In the genomic region with DNA sequence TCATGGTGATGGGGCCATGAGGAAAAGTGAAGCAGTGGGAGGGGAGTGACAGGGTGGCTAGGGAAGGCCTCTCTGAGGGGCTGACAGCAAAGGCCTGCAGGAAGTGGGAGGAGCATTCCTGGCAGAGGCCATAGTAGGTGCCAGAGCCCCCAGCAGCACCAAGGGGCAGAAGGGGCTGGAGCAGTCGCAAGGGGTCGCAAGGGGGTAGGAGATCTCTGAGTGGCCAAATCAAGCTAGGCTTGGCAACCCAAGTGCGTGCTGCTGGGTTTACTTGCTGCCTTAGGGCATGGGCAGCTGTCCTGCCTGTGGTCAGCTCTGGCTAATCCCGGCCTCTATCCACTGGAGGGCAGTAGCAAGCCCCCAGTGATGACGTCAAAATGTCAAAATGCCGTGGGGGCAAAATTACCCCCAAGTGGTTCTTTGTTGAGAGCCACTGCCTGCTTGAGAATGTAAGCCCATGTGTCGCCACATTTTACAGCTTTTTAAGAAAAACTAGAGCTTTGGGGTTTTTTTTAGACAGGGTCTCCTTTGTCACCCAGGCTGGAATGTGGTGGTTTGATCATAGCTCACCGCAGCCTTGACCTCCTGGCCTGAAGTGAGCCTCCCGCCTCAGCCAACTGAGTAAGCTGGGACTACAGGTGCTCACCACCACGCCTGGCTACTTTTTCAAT, we compare ENCODE assay signal across 8 cellular contexts. TPM values are rescaled to one million over a fixed set of nuclear protein-coding genes. Genes with fewer than 3 reads are reported as not detected.
A peak's percentile ranks its signal among the peaks of the same experiment; 100 is the strongest.
DNase-seq lines count a peak whose midpoint lies in the region; ATAC-seq and TF ChIP-seq lines count a peak whose summit lies in the region.

No MANE protein-coding gene starts in this region.

- H3K36me3 ChIP-seq in esophagus (ENCODE audit: control insufficient read depth in 2 of 2, insufficient read depth in 2 of 2, low read length in 1 of 2) = peaks cover 6 to 44% of the 10 kb centered on the region in 2 donors
- peaks cover 27 to 67% of the 10 kb centered on the region in 2 donors for H3K36me3 ChIP-seq in neuronal stem cell (replicated peaks in 1 of 2; ENCODE audit: control insufficient read depth in 2 of 2, insufficient read depth in 2 of 2, low read length in 2 of 2)

- no peak overlapping the region for H2BK5ac ChIP-seq in neuronal stem cell (ENCODE audit: low read length)

- no peak overlapping the region for H2AFZ ChIP-seq in neuronal stem cell (ENCODE audit: low read length)

- TF ChIP-seq CTCF in 22Rv1 (IDR thresholded peaks at IDR 0.05) (peak; percentile 64), GM12865 (IDR thresholded peaks at IDR 0.05; ENCODE audit: insufficient read depth, low read depth, low read length, missing control alignments) (peak; percentile 49)

- peak; percentile 50 for DNase-seq in GM12865 (ENCODE audit: low read depth)
- peak; percentile 42 for DNase-seq in SK-N-DZ (ENCODE audit: low spot score)
- DNase-seq in neuronal stem cell (ENCODE audit: low spot score) = peak; percentile 51
- DNase-seq in NCI-H1694 (lab: John Stamatoyannopoulos, UW) = no peak
- no peak for DNase-seq in activated CD8-positive, alpha-beta memory T cell treated with anti-CD3 and anti-CD28 coated beads for 24 hours

- H3K4me3 ChIP-seq in GM12865 (ENCODE audit: low read depth, low read length) (no peak overlapping the region), esophagus (ENCODE audit: low read depth in 1 of 2, low read length in 2 of 2) (no peak overlapping the region), neuronal stem cell (ENCODE audit: low read length in 2 of 2) (no peak overlapping the region)

- no peak overlapping the region for H3K14ac ChIP-seq in neuronal stem cell (ENCODE audit: low read length)

- H3K4me2 ChIP-seq in neuronal stem cell (ENCODE audit: insufficient read depth, low read length, poor library complexity, severe bottlenecking) = no peak overlapping the region

- no peaks in the 10 kb centered on the region for H3K9me3 ChIP-seq in esophagus (ENCODE audit: control insufficient read depth in 2 of 2, insufficient read depth in 1 of 2, low read depth in 1 of 2, low read length in 1 of 2)
- H3K9me3 ChIP-seq in neuronal stem cell (replicated peaks in 1 of 2; ENCODE audit: control insufficient read depth in 2 of 2, insufficient read depth in 1 of 2, low read depth in 1 of 2, low read length in 2 of 2) = peaks cover 0 to 2% of the 10 kb centered on the region in 2 donors

- no peak overlapping the region for H4K8ac ChIP-seq in neuronal stem cell (ENCODE audit: low read depth, low read length)

- no peak overlapping the region for H3K18ac ChIP-seq in neuronal stem cell (ENCODE audit: low read length)

- H3K27ac ChIP-seq in 22Rv1 (no peak overlapping the region), esophagus (ENCODE audit: low read depth in 2 of 2, low read length in 1 of 2) (peak overlapping the region; percentile 2 to 17), neuronal stem cell (replicated peaks; ENCODE audit: low read length) (no peak overlapping the region)

- no peak overlapping the region for H3K4ac ChIP-seq in neuronal stem cell (ENCODE audit: low read length)

- no peak overlapping the region for H2BK12ac ChIP-seq in neuronal stem cell (ENCODE audit: low read length)

- peaks cover 2 to 24% of the 10 kb centered on the region in 2 donors for H3K4me1 ChIP-seq in esophagus (ENCODE audit: control insufficient read depth in 2 of 2, insufficient read depth in 2 of 2, low read length in 1 of 2)
- H3K4me1 ChIP-seq in neuronal stem cell (ENCODE audit: control insufficient read depth in 2 of 2, insufficient read depth in 1 of 2, low read depth in 1 of 2, low read length in 2 of 2) = peaks cover 23 to 31% of the 10 kb centered on the region in 2 donors

- H3K79me1 ChIP-seq in neuronal stem cell (ENCODE audit: low read depth, low read length) = peaks cover 2% of the 10 kb centered on the region

- no peak overlapping the region for H3K9ac ChIP-seq in neuronal stem cell (ENCODE audit: low read depth, low read length, poor library complexity)

- no peak for ATAC-seq in GM21529 (IDR thresholded peaks at IDR 0.05; ENCODE audit: unreplicated experiment)

- no peak overlapping the region for H2BK15ac ChIP-seq in neuronal stem cell (ENCODE audit: low read length)

- no peak overlapping the region for H2AK5ac ChIP-seq in neuronal stem cell (ENCODE audit: low read depth, low read length)

- no peak overlapping the region for H3K23ac ChIP-seq in neuronal stem cell (ENCODE audit: low read depth, low read length, poor library complexity)

- WGBS in esophagus, 2 donors = 61 to 68% methylated on average over 10 of the region's 10 CpGs
- WGBS in neuronal stem cell (ENCODE audit: extremely low coverage in 2 of 2, insufficient read length in 2 of 2, insufficient replicate concordance in 1 of 2), 2 donors = no CpG with 5 or more reads among the region's 10 CpGs

- H3K27me3 ChIP-seq in esophagus (ENCODE audit: control insufficient read depth in 1 of 2, insufficient read depth in 2 of 2, low read length in 2 of 2) (no peaks in the 10 kb centered on the region), neuronal stem cell (ENCODE audit: control insufficient read depth in 3 of 3, insufficient read depth in 3 of 3, low read depth in 1 of 3, low read length in 3 of 3) (peaks cover 0 to 7% (median 0%) of the 10 kb centered on the region in 3 experiments)

- H4K91ac ChIP-seq in neuronal stem cell (ENCODE audit: low read depth, low read length, poor library complexity) = no peak overlapping the region

- no peak overlapping the region for H2BK120ac ChIP-seq in neuronal stem cell (ENCODE audit: low read depth, low read length)

RNA-seq across cellular contexts. Expression of a gene that starts 11.8 kb away (rescaled TPM):
- 7.1 and 8.5 TPM in 2 replicates for polyA plus RNA-seq in SK-N-DZ (2014; cell fraction: cytosol; rRNA removed)
- 5.3 and 5.6 TPM in 2 replicates for polyA plus RNA-seq in SK-N-DZ (2014; cell fraction: nucleus; rRNA removed)
- 10 to 100 TPM; 12.2 to 14.0 TPM for polyA plus RNA-seq in esophagus
- 21.6 TPM for polyA plus RNA-seq in neuronal stem cell (2013, experiment 1 of 2)
- polyA plus RNA-seq in neuronal stem cell (2013, experiment 2 of 2) = 20.9 TPM

RNA-seq across cellular contexts. Expression of a gene that starts 32.0 kb away (rescaled TPM):
- 6.3 and 8.1 TPM in 2 replicates for polyA plus RNA-seq in SK-N-DZ (2014; cell fraction: cytosol; rRNA removed)
- 1.8 and 9.6 TPM in 2 replicates for polyA plus RNA-seq in SK-N-DZ (2014; cell fraction: nucleus; rRNA removed)
- 10 to 100 TPM; 16.2 to 77.1 TPM for polyA plus RNA-seq in esophagus
- 6.1 TPM for polyA plus RNA-seq in neuronal stem cell (2013, experiment 1 of 2)
- polyA plus RNA-seq in neuronal stem cell (2013, experiment 2 of 2) = 6.1 TPM

RNA-seq across cellular contexts. Expression of a gene that starts 42.2 kb away (rescaled TPM):
- 6.4 and 15.3 TPM in 2 replicates for polyA plus RNA-seq in SK-N-DZ (2014; cell fraction: cytosol; rRNA removed)
- 5.4 and 8.1 TPM in 2 replicates for polyA plus RNA-seq in SK-N-DZ (2014; cell fraction: nucleus; rRNA removed)
- 1 to 10 TPM; 3.1 to 6.0 TPM for polyA plus RNA-seq in esophagus
- 6.5 TPM for polyA plus RNA-seq in neuronal stem cell (2013, experiment 1 of 2)
- polyA plus RNA-seq in neuronal stem cell (2013, experiment 2 of 2) = 6.0 TPM

RNA-seq across cellular contexts. Expression of a gene that starts 54.6 kb away (rescaled TPM):
- 0.97 and 2.2 TPM in 2 replicates for polyA plus RNA-seq in SK-N-DZ (2014; cell fraction: cytosol; rRNA removed)
- 9.4 and 13.1 TPM in 2 replicates for polyA plus RNA-seq in SK-N-DZ (2014; cell fraction: nucleus; rRNA removed)
- polyA plus RNA-seq in esophagus = 10 to 100 TPM; 13.8 to 17.3 TPM
- polyA plus RNA-seq in neuronal stem cell (2013, experiment 1 of 2) = 8.6 TPM
- 8.3 TPM for polyA plus RNA-seq in neuronal stem cell (2013, experiment 2 of 2)

RNA-seq across cellular contexts. Expression of a gene that starts 57.6 kb away (rescaled TPM):
- 128 and 132 TPM in 2 replicates for polyA plus RNA-seq in SK-N-DZ (2014; cell fraction: cytosol; rRNA removed)
- polyA plus RNA-seq in SK-N-DZ (2014; cell fraction: nucleus; rRNA removed) = 50.4 and 50.6 TPM in 2 replicates
- polyA plus RNA-seq in esophagus = 10 to 100 TPM; 64.9 to 73.4 TPM
- polyA plus RNA-seq in neuronal stem cell (2013, experiment 1 of 2) = 268 TPM
- polyA plus RNA-seq in neuronal stem cell (2013, experiment 2 of 2) = 278 TPM

Comparison
In these comparisons a context has a peak if more than half of its experiments do, and no peak if none do; other contexts are left out.
1. H3K27ac ChIP-seq: peak in esophagus (2 of 2); none in 22Rv1 (single experiment) and neuronal stem cell (single experiment).
2. DNase-seq: peak in GM12865 (single experiment), SK-N-DZ (single experiment) and neuronal stem cell (single experiment); none in NCI-H1694 (single experiment) and activated CD8-positive, alpha-beta memory T cell treated with anti-CD3 and anti-CD28 coated beads for 24 hours (single experiment).